8 cellular contexts compared by ENCODE assay signal in the genomic region with DNA sequence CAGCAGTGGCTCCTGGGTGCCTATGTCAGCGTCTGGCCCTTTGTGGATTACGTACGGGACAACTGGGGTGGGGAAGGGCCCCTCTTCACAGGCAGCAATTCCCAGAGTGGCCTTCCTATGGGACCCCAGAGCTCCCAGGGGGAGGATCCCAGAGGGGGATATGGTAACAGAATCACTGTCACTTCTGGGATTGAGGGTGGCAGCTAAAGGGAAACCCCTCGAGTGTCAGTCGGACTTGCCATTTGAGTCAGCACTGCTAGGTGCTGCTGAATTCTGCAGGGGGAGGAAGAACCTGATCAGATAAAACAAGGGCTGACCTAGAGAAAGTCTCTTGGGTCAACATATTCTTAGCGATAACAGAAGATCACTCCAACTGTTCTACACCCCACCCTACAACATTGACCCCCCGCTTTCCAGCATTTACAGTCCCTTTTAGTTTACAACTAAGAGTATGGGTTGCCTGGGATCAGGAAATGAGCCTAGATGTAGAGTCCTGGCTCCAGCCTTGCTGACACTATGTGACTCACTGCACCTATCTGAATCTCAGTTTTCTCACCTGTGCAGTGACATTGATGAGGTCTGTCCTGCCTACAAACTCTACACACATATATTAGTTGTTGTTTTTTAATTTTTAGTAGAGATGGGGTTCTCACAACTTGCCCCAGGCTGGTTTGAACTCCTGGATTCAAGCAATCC. TPM values are rescaled to one million over a fixed set of nuclear protein-coding genes. Genes with fewer than 3 reads are reported as not detected.
DNase-seq lines count a peak whose midpoint lies in the region; ATAC-seq, FAIRE-seq and TF ChIP-seq lines count a peak whose summit lies in the region.

No MANE protein-coding gene starts in this region.

- H3K9me2 ChIP-seq in Loucy (replicated peaks; ENCODE audit: low read depth, low read length), result no peaks in the 10 kb centered on the region

- H2AFZ ChIP-seq in Loucy (ENCODE audit: low read length), result 0 out of 2 replicates have a peak overlapping the region, but pooled peaks have one; percentile 21
- H2AFZ ChIP-seq in keratinocyte (ENCODE audit: control insufficient read depth, low read length), result peak overlapping the region; percentile 3

- H3K27me3 ChIP-seq in Loucy (ENCODE audit: insufficient read depth, low read length, poor library complexity, severe bottlenecking) (no peaks in the 10 kb centered on the region), keratinocyte (ENCODE audit: control insufficient read depth, extremely low read depth, insufficient read depth, low read length) (no peaks in the 10 kb centered on the region)

- H3K27me3 Mint-ChIP-seq in activated naive CD8-positive, alpha-beta T cell treated with anti-CD3 and anti-CD28 coated beads, Interleukin-2, amount 10 ng/mL, durations not matched to agents 7 days and 5 days, result no peaks in the 10 kb centered on the region

- peak overlapping the region; percentile 80 for H3K4me3 Mint-ChIP-seq in activated naive CD8-positive, alpha-beta T cell treated with anti-CD3 and anti-CD28 coated beads, Interleukin-2, amount 10 ng/mL, durations not matched to agents 7 days and 5 days

- H3K27ac ChIP-seq in keratinocyte (ENCODE audit: control insufficient read depth, insufficient read depth, low read length), result peak overlapping the region; percentile 94

- peaks cover 8% of the 10 kb centered on the region; the same call in 1 of the 2 replicates for H3F3A ChIP-seq in Loucy (ENCODE audit: low read depth)

- H3K4me1 Mint-ChIP-seq in activated naive CD8-positive, alpha-beta T cell treated with anti-CD3 and anti-CD28 coated beads, Interleukin-2, amount 10 ng/mL, durations not matched to agents 7 days and 5 days, result peaks cover 51% of the 10 kb centered on the region

- H3K9me1 ChIP-seq in keratinocyte (ENCODE audit: control insufficient read depth, extremely low read depth, insufficient read depth, low read length), result peaks cover 2% of the 10 kb centered on the region

- ATAC-seq in GM18499 (IDR thresholded peaks at IDR 0.05; ENCODE audit: insufficient read depth, unreplicated experiment) (peak; percentile 36), GM21786 (IDR thresholded peaks at IDR 0.05; ENCODE audit: unreplicated experiment) (peak; percentile 47)
- ATAC-seq in activated naive CD8-positive, alpha-beta T cell treated with anti-CD3 and anti-CD28 coated beads, Interleukin-2, amount 10 ng/mL, durations not matched to agents 7 days and 5 days (ENCODE audit: low read depth), result peak; percentile 44

- H3K4me1 ChIP-seq in Loucy (ENCODE audit: insufficient read depth, low read length, poor library complexity, severe bottlenecking) (peaks cover 79% of the 10 kb centered on the region), keratinocyte (ENCODE audit: control insufficient read depth, extremely low read depth, insufficient read depth, low read length) (peaks cover 53% of the 10 kb centered on the region)

- H3K9me3 ChIP-seq in Loucy (ENCODE audit: insufficient read depth, low read depth, low read length) (no peaks in the 10 kb centered on the region), keratinocyte (ENCODE audit: control insufficient read depth, low read depth, low read length) (no peaks in the 10 kb centered on the region)

- no peaks in the 10 kb centered on the region for H3K36me3 Mint-ChIP-seq in activated naive CD8-positive, alpha-beta T cell treated with anti-CD3 and anti-CD28 coated beads, Interleukin-2, amount 10 ng/mL, durations not matched to agents 7 days and 5 days

- POLR2A ChIA-PET in activated naive CD8-positive, alpha-beta T cell treated with anti-CD3 and anti-CD28 coated beads, Interleukin-2, amount 10 ng/mL, durations not matched to agents 7 days and 5 days (lab: Charles Lee), result interaction anchor here (0.6 to 10.9 kb wide), 20 partner anchors 9 to 531 kb away, joined by 3 to 225 read pairs (median 5); a partner anchor contains a TSS

- H3K9me3 Mint-ChIP-seq in activated naive CD8-positive, alpha-beta T cell treated with anti-CD3 and anti-CD28 coated beads, Interleukin-2, amount 10 ng/mL, durations not matched to agents 7 days and 5 days, result no peaks in the 10 kb centered on the region

- H3K27ac Mint-ChIP-seq in activated naive CD8-positive, alpha-beta T cell treated with anti-CD3 and anti-CD28 coated beads, Interleukin-2, amount 10 ng/mL, durations not matched to agents 7 days and 5 days, result peak overlapping the region; percentile 91

- dilution Hi-C loops in keratinocyte (cut with MboI; ENCODE audit: extremely low pct_ligation_motif_present, low sequenced_read_pairs), result no loop called here

- peak; percentile 92 for FAIRE-seq in keratinocyte (lab: Jason Lieb, UNC)

- H3K79me2 ChIP-seq in Loucy (ENCODE audit: insufficient read depth, low read length) (no peaks in the 10 kb centered on the region), keratinocyte (ENCODE audit: control insufficient read depth, insufficient read depth, low read length) (no peaks in the 10 kb centered on the region)

- H3K4me3 ChIP-seq in Loucy (ENCODE audit: low read length, poor library complexity, severe bottlenecking) (peak overlapping the region; percentile 74), keratinocyte (ENCODE audit: control insufficient read depth in 2 of 3, extremely low read depth in 1 of 3, insufficient read depth in 2 of 3, low read depth in 1 of 3, low read length in 3 of 3) (peak overlapping the region; percentile 13 to 65 (median 60))

- TF ChIP-seq CTCF in Loucy (conservative IDR thresholded peaks at IDR 0.05; ENCODE audit: low read length) (no peak), keratinocyte (optimal IDR thresholded peaks at IDR 0.05 in 1 of 3, IDR thresholded peaks at IDR 0.05 in 1 of 3, conservative IDR thresholded peaks at IDR 0.05 in 1 of 3; ENCODE audit: extremely low read depth in 1 of 3, insufficient read depth in 2 of 3, low read length in 3 of 3) (no peak)

- H3K9ac ChIP-seq in Loucy (ENCODE audit: low read depth, low read length, poor library complexity, severe bottlenecking), result peak overlapping the region; percentile 90
- peak overlapping the region; percentile 81 for H3K9ac ChIP-seq in keratinocyte (ENCODE audit: control insufficient read depth, extremely low read depth, insufficient read depth, low read length)

- peak overlapping the region; percentile 94 for H3K4me2 ChIP-seq in Loucy (ENCODE audit: low read depth, low read length, poor library complexity, severe bottlenecking)
- peak overlapping the region; percentile 84 for H3K4me2 ChIP-seq in keratinocyte (ENCODE audit: control insufficient read depth, extremely low read depth, insufficient read depth, low read depth, low read length)

- H4K20me1 ChIP-seq in Loucy (ENCODE audit: insufficient read depth, low read length, poor library complexity, severe bottlenecking), result no peaks in the 10 kb centered on the region
- H4K20me1 ChIP-seq in keratinocyte (ENCODE audit: control insufficient read depth, extremely low read depth, insufficient read depth, low read length), result no peaks in the 10 kb centered on the region

- H3K36me3 ChIP-seq in Loucy (ENCODE audit: insufficient read depth, low read length) (no peaks in the 10 kb centered on the region), keratinocyte (ENCODE audit: control insufficient read depth in 2 of 2, extremely low read depth in 1 of 2, insufficient read depth in 2 of 2, low read length in 2 of 2) (no peaks in the 10 kb centered on the region)

- DNase-seq in activated naive CD8-positive, alpha-beta T cell treated with anti-CD3 and anti-CD28 coated beads, Interleukin-2, amount 10 ng/mL, durations not matched to agents 7 days and 5 days, result no peak
- no peak for DNase-seq in keratinocyte (ENCODE audit: low read depth, low spot score)
- peak; percentile 75 for DNase-seq in stimulated activated CD8-positive, alpha-beta memory T cell treated with anti-CD3 and anti-CD28 coated beads, Interleukin-4, amount 100 ng/mL, for 48 hours
- DNase-seq in HK-2 (ENCODE audit: unreplicated experiment), result no peak
- no peak for DNase-seq in NCI-H774 (lab: John Stamatoyannopoulos, UW)

RNA-seq across cellular contexts. Expression of a gene that starts 12.3 kb away (rescaled TPM):
- total RNA-seq in activated naive CD8-positive, alpha-beta T cell treated with anti-CD3 and anti-CD28 coated beads, Interleukin-2, amount 10 ng/mL, durations not matched to agents 7 days and 5 days, result 100 to 1,000 TPM; 150 to 159 TPM
- polyA plus RNA-seq in keratinocyte, result 153 to 289 TPM (median 248 TPM) in 3 replicates
- polyA plus RNA-seq in keratinocyte (2011; ENCODE audit: low read depth), result 227 TPM
- 88.3 and 149 TPM in 2 replicates for polyA plus RNA-seq in keratinocyte (2011; cell fraction: cytosol; rRNA removed)
- polyA plus RNA-seq in keratinocyte (2011; cell fraction: nucleus; rRNA removed), result 237 and 241 TPM in 2 replicates
- polyA plus RNA-seq in keratinocyte (2012; ENCODE audit: low replicate concordance), result 409 and 466 TPM in 2 replicates
- 214 to 285 TPM (median 225 TPM) in 3 replicates for polyA minus RNA-seq in keratinocyte
- polyA minus RNA-seq in keratinocyte (2011; cell fraction: cytosol; rRNA and poly(A)+ RNA removed), result 466 TPM
- 259 and 281 TPM in 2 replicates for polyA minus RNA-seq in keratinocyte (2011; cell fraction: nucleus; rRNA and poly(A)+ RNA removed)

RNA-seq across cellular contexts. Expression of a gene that starts 45.4 kb away (rescaled TPM):
- 10 to 100 TPM; 28.5 to 34.4 TPM for total RNA-seq in activated naive CD8-positive, alpha-beta T cell treated with anti-CD3 and anti-CD28 coated beads, Interleukin-2, amount 10 ng/mL, durations not matched to agents 7 days and 5 days
- polyA plus RNA-seq in keratinocyte, result 21.3 to 32.9 TPM (median 31.9 TPM) in 3 replicates
- 21.0 TPM for polyA plus RNA-seq in keratinocyte (2011; ENCODE audit: low read depth)
- 23.9 and 39.4 TPM in 2 replicates for polyA plus RNA-seq in keratinocyte (2011; cell fraction: cytosol; rRNA removed)
- 26.3 and 28.9 TPM in 2 replicates for polyA plus RNA-seq in keratinocyte (2011; cell fraction: nucleus; rRNA removed)
- polyA plus RNA-seq in keratinocyte (2012; ENCODE audit: low replicate concordance), result 18.0 and 27.0 TPM in 2 replicates
- polyA minus RNA-seq in keratinocyte, result 12.9 to 33.0 TPM (median 25.1 TPM) in 3 replicates
- polyA minus RNA-seq in keratinocyte (2011; cell fraction: cytosol; rRNA and poly(A)+ RNA removed), result 22.6 TPM
- 14.8 and 26.8 TPM in 2 replicates for polyA minus RNA-seq in keratinocyte (2011; cell fraction: nucleus; rRNA and poly(A)+ RNA removed)

RNA-seq across cellular contexts. Expression of a gene that starts 45.7 kb away (rescaled TPM):
- total RNA-seq in activated naive CD8-positive, alpha-beta T cell treated with anti-CD3 and anti-CD28 coated beads, Interleukin-2, amount 10 ng/mL, durations not matched to agents 7 days and 5 days, result 10 to 100 TPM; 89.2 to 89.8 TPM
- polyA plus RNA-seq in keratinocyte, result 61.6 to 93.9 TPM (median 70.2 TPM) in 3 replicates
- 49.2 TPM for polyA plus RNA-seq in keratinocyte (2011; ENCODE audit: low read depth)
- 39.7 and 67.5 TPM in 2 replicates for polyA plus RNA-seq in keratinocyte (2011; cell fraction: cytosol; rRNA removed)
- 14.3 and 21.5 TPM in 2 replicates for polyA plus RNA-seq in keratinocyte (2011; cell fraction: nucleus; rRNA removed)
- polyA plus RNA-seq in keratinocyte (2012; ENCODE audit: low replicate concordance), result 50.0 and 66.0 TPM in 2 replicates
- polyA minus RNA-seq in keratinocyte, result 10.7 to 23.5 TPM (median 17.1 TPM) in 3 replicates
- 8.2 TPM for polyA minus RNA-seq in keratinocyte (2011; cell fraction: cytosol; rRNA and poly(A)+ RNA removed)
- 4.5 and 6.1 TPM in 2 replicates for polyA minus RNA-seq in keratinocyte (2011; cell fraction: nucleus; rRNA and poly(A)+ RNA removed)
